In the genomic region with DNA sequence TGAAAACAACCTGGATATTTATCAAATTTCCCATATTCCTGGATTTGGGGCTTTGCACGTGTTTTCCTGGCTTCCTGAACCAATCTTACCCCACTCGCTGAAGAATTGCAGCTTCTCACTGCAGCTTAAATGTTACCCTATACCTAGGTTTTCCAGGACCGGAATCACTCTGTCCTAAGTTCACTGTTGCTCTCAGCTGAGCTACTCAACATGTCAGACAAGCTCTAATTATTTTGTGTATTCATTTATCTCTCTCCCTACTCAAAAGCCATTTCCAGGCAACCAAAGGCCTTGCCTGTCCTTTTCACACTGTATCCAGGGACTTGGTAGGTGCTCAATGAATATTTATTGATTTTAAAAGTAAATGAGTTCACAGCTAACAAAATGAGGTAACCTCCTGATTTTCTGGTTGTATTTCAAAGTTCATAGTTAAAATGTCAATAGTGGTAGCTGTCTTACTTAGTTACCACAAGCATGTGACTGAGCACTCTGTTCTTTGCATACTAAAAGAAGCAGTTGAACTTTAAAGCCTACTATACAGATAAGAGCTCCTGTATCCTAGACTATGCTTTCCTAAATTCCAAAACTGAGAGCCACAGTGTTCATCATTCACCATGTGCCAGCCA, we compare ENCODE assay signal across 19 cellular contexts.
"Had no signal": no experiment of that assay in that cellular context is flagged by ENCODE, and none has a peak within 500 bp of the region (broad histone marks: within the 10 kb centered on the region; RNA-seq: fewer than 3 reads in every experiment).

No MANE protein-coding gene starts in this region.

- H3K9me3 ChIP-seq: suprapubic skin, uterus had no signal

- H3K36me3 ChIP-seq: esophagus muscularis mucosa, right atrium auricular region, suprapubic skin, transverse colon, uterus had no signal

- H3K4me3 ChIP-seq: esophagus muscularis mucosa, right atrium auricular region, skin epidermis, suprapubic skin, transverse colon, uterus had no signal

- H3K36me3 Mint-ChIP-seq: activated naive CD4-positive, alpha-beta T cell treated with anti-CD3 and anti-CD28 coated beads, Interleukin-2, amount 10 ng/mL, durations not matched to agents 7 days and 5 days; T-cell had no signal

- H3K4me1 Mint-ChIP-seq: activated B cell treated with CpG ODN at 0.5 μM for 24 hours; activated CD4-positive, alpha-beta T cell treated with anti-CD3 and anti-CD28 coated beads, Interleukin-2, amount 10 ng/mL, durations not matched to agents 7 days and 5 days; activated naive CD4-positive, alpha-beta T cell treated with anti-CD3 and anti-CD28 coated beads, Interleukin-2, amount 10 ng/mL, durations not matched to agents 7 days and 5 days; activated naive CD8-positive, alpha-beta T cell treated with anti-CD3 and anti-CD28 coated beads, Interleukin-2, amount 50 U/mL, for 24 hours; stimulated activated naive CD8-positive, alpha-beta T cell treated with anti-CD3 and anti-CD28 coated beads, Interleukin-15, amount 100 ng/mL, for 72 hours; T-cell had no signal

- H3K27ac ChIP-seq: esophagus muscularis mucosa, right atrium auricular region, skin epidermis, suprapubic skin, transverse colon, uterus had no signal

- H3K27me3 Mint-ChIP-seq: activated CD4-positive, alpha-beta T cell treated with anti-CD3 and anti-CD28 coated beads, Interleukin-2, amount 10 ng/mL, durations not matched to agents 7 days and 5 days; activated naive CD4-positive, alpha-beta T cell treated with anti-CD3 and anti-CD28 coated beads, Interleukin-2, amount 10 ng/mL, durations not matched to agents 7 days and 5 days; stimulated activated naive CD8-positive, alpha-beta T cell treated with anti-CD3 and anti-CD28 coated beads, Interleukin-15, amount 100 ng/mL, for 72 hours; T-cell had no signal

- H3K4me1 ChIP-seq: esophagus muscularis mucosa, right atrium auricular region, suprapubic skin, transverse colon, uterus had no signal

- H3K27me3 ChIP-seq: esophagus muscularis mucosa, right atrium auricular region, suprapubic skin, transverse colon, uterus had no signal

- H3K27ac Mint-ChIP-seq: activated B cell treated with CpG ODN at 0.5 μM for 24 hours; activated CD4-positive, alpha-beta T cell treated with anti-CD3 and anti-CD28 coated beads, Interleukin-2, amount 10 ng/mL, durations not matched to agents 7 days and 5 days; activated CD8-positive, alpha-beta T cell treated with anti-CD3 and anti-CD28 coated beads, Interleukin-2, amount 10 ng/mL, durations not matched to agents 7 days and 5 days; activated naive CD4-positive, alpha-beta T cell treated with anti-CD3 and anti-CD28 coated beads, Interleukin-2, amount 10 ng/mL, durations not matched to agents 7 days and 5 days; activated naive CD8-positive, alpha-beta T cell treated with anti-CD3 and anti-CD28 coated beads, Interleukin-2, amount 50 U/mL, for 24 hours; T-cell had no signal

- H3K9me3 Mint-ChIP-seq: activated B cell treated with CpG ODN at 0.5 μM for 24 hours had no signal

- H3K4me3 Mint-ChIP-seq: activated B cell treated with CpG ODN at 0.5 μM for 24 hours; activated CD4-positive, alpha-beta T cell treated with anti-CD3 and anti-CD28 coated beads, Interleukin-2, amount 10 ng/mL, durations not matched to agents 7 days and 5 days; activated CD8-positive, alpha-beta T cell treated with anti-CD3 and anti-CD28 coated beads, Interleukin-2, amount 10 ng/mL, durations not matched to agents 7 days and 5 days; activated naive CD4-positive, alpha-beta T cell treated with anti-CD3 and anti-CD28 coated beads, Interleukin-2, amount 10 ng/mL, durations not matched to agents 7 days and 5 days; activated naive CD8-positive, alpha-beta T cell treated with anti-CD3 and anti-CD28 coated beads, Interleukin-2, amount 50 U/mL, for 24 hours; activated T-cell treated with anti-CD3 and anti-CD28 coated beads, Interleukin-2, amount 50 U/mL, for 4 hours; neural crest cell; stimulated activated naive CD8-positive, alpha-beta T cell treated with anti-CD3 and anti-CD28 coated beads, Interleukin-15, amount 100 ng/mL, for 72 hours; T-cell had no signal

- DNase-seq: activated B cell treated with CpG ODN at 0.5 μM for 24 hours; activated CD4-positive, alpha-beta T cell treated with anti-CD3 and anti-CD28 coated beads, Interleukin-2, amount 10 ng/mL, durations not matched to agents 7 days and 5 days; activated CD8-positive, alpha-beta T cell treated with anti-CD3 and anti-CD28 coated beads, Interleukin-2, amount 10 ng/mL, durations not matched to agents 7 days and 5 days; activated effector memory CD4-positive, alpha-beta T cell treated with Interleukin-2 at 50 U/mL for 16 hours; activated naive CD4-positive, alpha-beta T cell treated with anti-CD3 and anti-CD28 coated beads, Interleukin-2, amount 10 ng/mL, durations not matched to agents 7 days and 5 days; activated naive CD8-positive, alpha-beta T cell treated with anti-CD3 and anti-CD28 coated beads, Interleukin-2, amount 50 U/mL, for 24 hours; activated T-cell treated with anti-CD3 and anti-CD28 coated beads, Interleukin-2, amount 50 U/mL, for 4 hours; cerebellar nuclear complex; cortex of kidney; stimulated activated CD4-positive, alpha-beta T cell treated with anti-CD3 and anti-CD28 coated beads, Interleukin-4, amount 100 ng/mL, for 1 hour; stimulated activated naive CD8-positive, alpha-beta T cell treated with anti-CD3 and anti-CD28 coated beads, Interleukin-15, amount 100 ng/mL, for 72 hours; T-cell; transverse colon; uterus had no signal

- ATAC-seq: activated CD8-positive, alpha-beta T cell treated with anti-CD3 and anti-CD28 coated beads, Interleukin-2, amount 10 ng/mL, durations not matched to agents 7 days and 5 days; activated naive CD8-positive, alpha-beta T cell treated with anti-CD3 and anti-CD28 coated beads, Interleukin-2, amount 50 U/mL, for 24 hours; activated T-cell treated with anti-CD3 and anti-CD28 coated beads, Interleukin-2, amount 50 U/mL, for 4 hours; stimulated activated naive CD8-positive, alpha-beta T cell treated with anti-CD3 and anti-CD28 coated beads, Interleukin-15, amount 100 ng/mL, for 72 hours; T-cell had no signal
